9 cellular contexts compared by ENCODE assay signal in genomic region chr4:54687887-54688841, GRCh38. TPM values are rescaled to one million over a fixed set of nuclear protein-coding genes. Genes with fewer than 3 reads are reported as not detected.
A peak's percentile ranks its signal among the peaks of the same experiment; 100 is the strongest.
DNase-seq lines count a peak whose midpoint lies in the region; ATAC-seq and TF ChIP-seq lines count a peak whose summit lies in the region.
"Had no signal": no experiment of that assay in that cellular context is flagged by ENCODE, and none has a peak within 500 bp of the region (broad histone marks: within the 10 kb centered on the region; RNA-seq: fewer than 3 reads in every experiment).

No MANE protein-coding gene starts in this region.

- peak overlapping the region in 3 of 9 donors; percentile 5 to 21 (median 11) for H3K27ac Mint-ChIP-seq in naive thymus-derived CD4-positive, alpha-beta T cell

- intact Hi-C loops in naive thymus-derived CD4-positive, alpha-beta T cell (cut with micrococcal nuclease), result loop anchor here (10.0 kb wide), 3 partner anchors 363 to 857 kb away; partner anchors contain the start of gene CLOCK (in 1 of the 2)

- H3K36me3 ChIP-seq in naive thymus-derived CD4-positive, alpha-beta T cell (ENCODE audit: control insufficient read depth in 2 of 3, insufficient read depth in 3 of 3, low read length in 3 of 3), result no peaks in the 10 kb centered on the region

- ATAC-seq in GM18505 (IDR thresholded peaks at IDR 0.05; ENCODE audit: unreplicated experiment), result peak; percentile 63
- peak; percentile 49 for ATAC-seq in HG02884 (IDR thresholded peaks at IDR 0.05; ENCODE audit: unreplicated experiment)
- peak; percentile 52 for ATAC-seq in naive thymus-derived CD4-positive, alpha-beta T cell
- ATAC-seq in HG03045 (IDR thresholded peaks at IDR 0.05; ENCODE audit: unreplicated experiment), result no peak
- no peak for ATAC-seq in HG03039 (IDR thresholded peaks at IDR 0.05; ENCODE audit: unreplicated experiment)

- CTCF ChIA-PET in naive thymus-derived CD4-positive, alpha-beta T cell (lab: Charles Lee), result interaction anchor here (0.6 to 7.4 kb wide), 4 partner anchors 15 to 273 kb away, joined by 3 to 67 read pairs (median 3); no protein-coding TSS in a partner anchor

- H3K36me3 Mint-ChIP-seq in naive thymus-derived CD4-positive, alpha-beta T cell, result no peaks in the 10 kb centered on the region

- H3K4me1 Mint-ChIP-seq in naive thymus-derived CD4-positive, alpha-beta T cell, result peaks cover 15 to 42% (median 29%) of the 10 kb centered on the region in 7 donors

- H3K4me1 ChIP-seq in naive thymus-derived CD4-positive, alpha-beta T cell (ENCODE audit: control insufficient read depth in 2 of 2, insufficient read depth in 2 of 2, low read length in 2 of 2), result peaks cover 0 to 7% of the 10 kb centered on the region in 2 donors

- H3K4me3 ChIP-seq in naive thymus-derived CD4-positive, alpha-beta T cell (ENCODE audit: low read length), result no peak overlapping the region
- H3K4me3 ChIP-seq: hepatocyte had no signal

- H3K27me3 Mint-ChIP-seq in naive thymus-derived CD4-positive, alpha-beta T cell, result peaks cover 0 to 3% (median 0%) of the 10 kb centered on the region in 5 donors

- POLR2A ChIA-PET in naive thymus-derived CD4-positive, alpha-beta T cell (lab: Charles Lee), result interaction anchor here (1.1 kb wide), 1 partner anchor 251 kb away, joined by 3 read pairs; no protein-coding TSS in a partner anchor

- H3K27me3 ChIP-seq in naive thymus-derived CD4-positive, alpha-beta T cell (ENCODE audit: control insufficient read depth in 2 of 2, insufficient read depth in 2 of 2, low read length in 2 of 2), result no peaks in the 10 kb centered on the region
- H3K27me3 ChIP-seq: hepatocyte had no signal

- no peak overlapping the region for H3K27ac ChIP-seq in naive thymus-derived CD4-positive, alpha-beta T cell (ENCODE audit: low read depth, low read length)
- H3K27ac ChIP-seq: hepatocyte had no signal

- no peaks in the 10 kb centered on the region for H3K9me3 Mint-ChIP-seq in naive thymus-derived CD4-positive, alpha-beta T cell

- no peaks in the 10 kb centered on the region for H3K9me3 ChIP-seq in naive thymus-derived CD4-positive, alpha-beta T cell (ENCODE audit: control insufficient read depth in 2 of 3, low read length in 3 of 3)

- no peak for TF ChIP-seq POLR2A in GM18505 (IDR thresholded peaks at IDR 0.05; ENCODE audit: borderline replicate concordance, extremely low read depth, insufficient read depth, insufficient read length)

- DNase-seq in SIG-M5 (lab: John Stamatoyannopoulos, UW), result peak; percentile 41
- DNase-seq in naive thymus-derived CD4-positive, alpha-beta T cell, result no peak
- DNase-seq in cerebellum (ENCODE audit: low spot score), result no peak
- DNase-seq in activated CD4-positive, alpha-beta T cell treated with anti-CD3 and anti-CD28 coated beads for 48 hours, result no peak

- H3K4me3 Mint-ChIP-seq in naive thymus-derived CD4-positive, alpha-beta T cell, result no peak overlapping the region

RNA-seq across cellular contexts. Expression of gene KIT, which starts 30.4 kb away (rescaled TPM):
- total RNA-seq in naive thymus-derived CD4-positive, alpha-beta T cell, result 1 to 10 TPM in 1 of 5 experiments, under 1 TPM in 4; 0.08 to 1.2 (median 0.22) TPM
- polyA plus RNA-seq in naive thymus-derived CD4-positive, alpha-beta T cell, result under 1 TPM in 1 of 2 donors, not detected in 1; 0.11 TPM
- total RNA-seq in cerebellum, result 43.4 TPM

Comparison
In these comparisons a context has a peak if more than half of its experiments do, and no peak if none do; other contexts are left out.
1. ATAC-seq: peak in GM18505 (single experiment), HG02884 (single experiment) and naive thymus-derived CD4-positive, alpha-beta T cell (single experiment); none in HG03045 (single experiment) and HG03039 (single experiment).
2. RNA of gene KIT, which starts 30.4 kb away (total RNA-seq): 43.4 TPM in cerebellum (single experiment); 0.08 to 1.2 TPM in naive thymus-derived CD4-positive, alpha-beta T cell; every median in the first group is over 10 times any median in the second.